Comparison of ENCODE assay signal across 8 cellular contexts in genomic region chr21:33071878-33072306, GRCh38. TPM values are rescaled to one million over a fixed set of nuclear protein-coding genes. Genes with fewer than 3 reads are reported as not detected.
DNase-seq lines count a peak whose midpoint lies in the region; ATAC-seq lines count a peak whose summit lies in the region.

No MANE protein-coding gene starts in this region.

- peaks cover 0 to 8% of the 10 kb centered on the region in 2 donors for H3K36me3 Mint-ChIP-seq in naive B cell

- H3K4me1 Mint-ChIP-seq in naive B cell = peaks cover 7 to 12% (median 11%) of the 10 kb centered on the region in 3 donors

- peaks cover 0 to 21% (median 0%) of the 10 kb centered on the region in 11 experiments; a peak in 7 of 22 replicates for H4K20me1 ChIP-seq in BLaER1 treated with 17β-estradiol and CSF1 and Interleukin-3, amounts not matched to agents 10 nM and 100 nM

- H3K27ac ChIP-seq in BLaER1 treated with 17β-estradiol and CSF1 and Interleukin-3, amounts not matched to agents 10 nM and 100 nM = peak overlapping the region in 2 of 11 experiments; percentile 18 to 39; a peak in 2 of 22 replicates
- peak overlapping the region; percentile 75 for H3K27ac ChIP-seq in cingulate gyrus (ENCODE audit: low read depth, low read length)

- no peak for DNase-seq in Jurkat, Clone E6-1 (ENCODE audit: low read depth, low spot score)
- DNase-seq in naive B cell (no peak), KG1 (lab: John Stamatoyannopoulos, UW) (no peak)
- no peak for DNase-seq in NK-92 treated with Interleukin-12 subunit alpha and Interleukin-12 subunit beta, amount 100 ng/mL, for 24 hours (lab: John Stamatoyannopoulos, UW)

- H3K9me3 ChIP-seq in BLaER1 treated with 17β-estradiol and CSF1 and Interleukin-3, amounts not matched to agents 10 nM and 100 nM (replicated peaks in 1 of 11) = peaks cover 33 to 43% (median 39%) of the 10 kb centered on the region in 11 experiments

- peaks cover 0 to 18% (median 7%) of the 10 kb centered on the region in 7 donors for H3K9me3 Mint-ChIP-seq in naive B cell

- H3K4me2 ChIP-seq in BLaER1 treated with 17β-estradiol and CSF1 and Interleukin-3, amounts not matched to agents 10 nM and 100 nM = peak overlapping the region; percentile 56 to 85 (median 66)

- H3K4me3 Mint-ChIP-seq in naive B cell = peak overlapping the region; percentile 44 to 76 (median 54)

- H3K9ac ChIP-seq in BLaER1 treated with 17β-estradiol and CSF1 and Interleukin-3, amounts not matched to agents 10 nM and 100 nM = peak overlapping the region in 4 of 11 experiments; percentile 23 to 71 (median 48); a peak in 6 of 22 replicates

- peaks cover 73 to 95% (median 90%) of the 10 kb centered on the region in 11 experiments for H3K27me3 ChIP-seq in BLaER1 treated with 17β-estradiol and CSF1 and Interleukin-3, amounts not matched to agents 10 nM and 100 nM

- peaks cover 31 to 50% (median 38%) of the 10 kb centered on the region in 10 experiments for H3K4me1 ChIP-seq in BLaER1 treated with 17β-estradiol and CSF1 and Interleukin-3, amounts not matched to agents 10 nM and 100 nM

- no peaks in the 10 kb centered on the region for H3K36me3 ChIP-seq in BLaER1 treated with 17β-estradiol and CSF1 and Interleukin-3, amounts not matched to agents 10 nM and 100 nM

- no peak overlapping the region for H3K27ac Mint-ChIP-seq in naive B cell

- peaks cover 70 to 82% (median 79%) of the 10 kb centered on the region in 3 donors for H3K27me3 Mint-ChIP-seq in naive B cell

- ATAC-seq in naive B cell (ENCODE audit: low read depth in 2 of 2) = no peak
- ATAC-seq in GM18873 (IDR thresholded peaks at IDR 0.05; ENCODE audit: low FRiP score, unreplicated experiment) = no peak
- no peak for ATAC-seq in GM18870 (IDR thresholded peaks at IDR 0.05; ENCODE audit: unreplicated experiment)

- H3K4me3 ChIP-seq in BLaER1 treated with 17β-estradiol and CSF1 and Interleukin-3, amounts not matched to agents 10 nM and 100 nM = peak overlapping the region; percentile 32 to 66 (median 48); a peak in 17 of 20 replicates
- H3K4me3 ChIP-seq in Jurkat, Clone E6-1 (ENCODE audit: low read length) = peak overlapping the region; percentile 13; the same call in 1 of the 2 replicates

RNA-seq across cellular contexts. Expression of gene OLIG1, which starts 2.0 kb away (rescaled TPM):
- 2.6 TPM for polyA plus RNA-seq in Jurkat, Clone E6-1 (2012; ENCODE audit: insufficient read depth, insufficient read length)
- not detected for polyA plus RNA-seq in naive B cell (ENCODE audit: low read depth in 6 of 6)

RNA-seq across cellular contexts. Expression of gene OLIG2, which starts 46.2 kb away (rescaled TPM):
- polyA plus RNA-seq in Jurkat, Clone E6-1 (2012; ENCODE audit: insufficient read depth, insufficient read length) = not detected
- not detected for polyA plus RNA-seq in naive B cell (ENCODE audit: low read depth in 6 of 6)
